Comparison of ENCODE assay signal across 9 cellular contexts in genomic region chr9:37324691-37325490, GRCh38.
A peak's percentile ranks its signal among the peaks of the same experiment; 100 is the strongest.
DNase-seq lines count a peak whose midpoint lies in the region; ATAC-seq, FAIRE-seq and TF ChIP-seq lines count a peak whose summit lies in the region.
"Had no signal": no experiment of that assay in that cellular context is flagged by ENCODE, and none has a peak within 500 bp of the region (broad histone marks: within the 10 kb centered on the region; RNA-seq: fewer than 3 reads in every experiment).

No MANE protein-coding gene starts in this region.

- peaks cover 0 to 10% of the 10 kb centered on the region in 2 donors for H3K36me3 Mint-ChIP-seq in activated naive CD4-positive, alpha-beta T cell treated with anti-CD3 and anti-CD28 coated beads, Interleukin-2, amount 50 U/mL, for 72 hours

- H3K4me2 ChIP-seq in keratinocyte (ENCODE audit: control insufficient read depth, extremely low read depth, insufficient read depth, low read depth, low read length), result no peak overlapping the region

- no peaks in the 10 kb centered on the region for H3K9me3 ChIP-seq in HEK293 (ENCODE audit: control insufficient read depth, insufficient read depth, low read depth, low read length)
- H3K9me3 ChIP-seq in keratinocyte (ENCODE audit: control insufficient read depth, low read depth, low read length), result no peaks in the 10 kb centered on the region

- no peaks in the 10 kb centered on the region for H4K20me1 ChIP-seq in keratinocyte (ENCODE audit: control insufficient read depth, extremely low read depth, insufficient read depth, low read length)

- POLR2A ChIA-PET in HEK293 (lab: Yijun Ruan, JAX), result no interaction called here

- no peak overlapping the region for H3K27ac Mint-ChIP-seq in activated naive CD4-positive, alpha-beta T cell treated with anti-CD3 and anti-CD28 coated beads, Interleukin-2, amount 50 U/mL, for 72 hours
- H3K27ac Mint-ChIP-seq: activated naive CD4-positive, alpha-beta T cell treated with anti-CD3 and anti-CD28 coated beads, Interleukin-2, amount 50 U/mL, for 24 hours had no signal

- H3K79me2 ChIP-seq in keratinocyte (ENCODE audit: control insufficient read depth, insufficient read depth, low read length), result no peaks in the 10 kb centered on the region

- TF ChIP-seq CTCF in HEK293 (tag by site-specific recombination; IDR thresholded peaks at IDR 0.05) (no peak), keratinocyte (optimal IDR thresholded peaks at IDR 0.05 in 1 of 3, IDR thresholded peaks at IDR 0.05 in 1 of 3, conservative IDR thresholded peaks at IDR 0.05 in 1 of 3; ENCODE audit: extremely low read depth in 1 of 3, insufficient read depth in 2 of 3, low read length in 3 of 3) (no peak)

- H3K9me1 ChIP-seq in keratinocyte (ENCODE audit: control insufficient read depth, extremely low read depth, insufficient read depth, low read length), result no peaks in the 10 kb centered on the region

- H2AFZ ChIP-seq in keratinocyte (ENCODE audit: control insufficient read depth, low read length), result no peak overlapping the region

- H3K27ac ChIP-seq in HEK293 (ENCODE audit: extremely low read depth, low read depth, low read length), result no peak overlapping the region
- H3K27ac ChIP-seq in keratinocyte (ENCODE audit: control insufficient read depth, insufficient read depth, low read length), result no peak overlapping the region

- H3K4me1 ChIP-seq in HEK293 (ENCODE audit: control insufficient read depth, insufficient read depth, low read length) (peaks cover 5% of the 10 kb centered on the region; the same call in 1 of the 2 replicates), keratinocyte (ENCODE audit: control insufficient read depth, extremely low read depth, insufficient read depth, low read length) (no peaks in the 10 kb centered on the region)

- H3K4me3 ChIP-seq in HEK293 (ENCODE audit: low read depth, low read length), result no peak overlapping the region
- H3K4me3 ChIP-seq in keratinocyte (ENCODE audit: control insufficient read depth in 2 of 3, extremely low read depth in 1 of 3, insufficient read depth in 2 of 3, low read depth in 1 of 3, low read length in 3 of 3), result no peak overlapping the region

- peak; percentile 7 for ATAC-seq in GM18499 (IDR thresholded peaks at IDR 0.05; ENCODE audit: insufficient read depth, unreplicated experiment)
- ATAC-seq in activated naive CD4-positive, alpha-beta T cell treated with anti-CD3 and anti-CD28 coated beads, Interleukin-2, amount 50 U/mL, for 72 hours, result no peak

- H3K9me3 Mint-ChIP-seq in activated naive CD4-positive, alpha-beta T cell treated with anti-CD3 and anti-CD28 coated beads, Interleukin-2, amount 50 U/mL, for 72 hours, result no peaks in the 10 kb centered on the region
- H3K9me3 Mint-ChIP-seq: activated naive CD4-positive, alpha-beta T cell treated with anti-CD3 and anti-CD28 coated beads, Interleukin-2, amount 50 U/mL, for 24 hours had no signal

- no peaks in the 10 kb centered on the region for H3K36me3 ChIP-seq in HEK293 (ENCODE audit: control insufficient read depth in 2 of 2, insufficient read depth in 1 of 2, low read length in 2 of 2)
- H3K36me3 ChIP-seq in keratinocyte (ENCODE audit: control insufficient read depth in 2 of 2, extremely low read depth in 1 of 2, insufficient read depth in 2 of 2, low read length in 2 of 2), result no peaks in the 10 kb centered on the region

- dilution Hi-C loops in keratinocyte (cut with MboI; ENCODE audit: extremely low pct_ligation_motif_present, low sequenced_read_pairs), result loop anchor here (25.0 kb wide), 1 partner anchor 87 kb away; the partner anchor contains the start of gene GRHPR

- CTCF ChIA-PET in HEK293 (lab: Yijun Ruan, JAX), result interaction anchor here (1.2 to 2.6 kb wide), 2 partner anchors 329 to 452 kb away, joined by 4 to 14 read pairs; no protein-coding TSS in a partner anchor

- H3K9ac ChIP-seq in keratinocyte (ENCODE audit: control insufficient read depth, extremely low read depth, insufficient read depth, low read length), result no peak overlapping the region

- peak; percentile 17 for FAIRE-seq in keratinocyte (lab: Jason Lieb, UNC)

- no peaks in the 10 kb centered on the region for H3K27me3 ChIP-seq in keratinocyte (ENCODE audit: control insufficient read depth, extremely low read depth, insufficient read depth, low read length)

- DNase-seq in NCI-H2107 (lab: John Stamatoyannopoulos, UW) (peak; percentile 62), keratinocyte (ENCODE audit: low read depth, low spot score) (no peak), HuH-7.5 (ENCODE audit: low spot score) (no peak), GM19240 (ENCODE audit: insufficient read length, low spot score) (no peak)
- no peak for DNase-seq in effector CD4-positive, alpha-beta T cell
- DNase-seq in activated naive CD4-positive, alpha-beta T cell treated with anti-CD3 and anti-CD28 coated beads, Interleukin-2, amount 50 U/mL, for 72 hours (ENCODE audit: low spot score in 2 of 2), result no peak

TF ChIP-seq in HEK293, 187 proteins besides CTCF, POLR2A, EP300 and RAD21:
- TF ChIP-seq FEZF1 (tag by site-specific recombination; IDR thresholded peaks at IDR 0.05) (peak; percentile 90), ZNF843 (tag by site-specific recombination; IDR thresholded peaks at IDR 0.05) (peak; percentile 52; the same call in 1 of the 2 replicates), ZNF558 (tag by site-specific recombination; IDR thresholded peaks at IDR 0.05) (no peak), ZNF146 (tag by site-specific recombination; IDR thresholded peaks at IDR 0.05) (no peak), PRDM6 (tag by site-specific recombination; IDR thresholded peaks at IDR 0.05) (peak; percentile 69), TCF7L2 (IDR thresholded peaks at IDR 0.05; ENCODE audit: borderline replicate concordance, low read depth, low read length) (peak; percentile 77), ZXDB (tag by site-specific recombination; IDR thresholded peaks at IDR 0.05) (peak; percentile 56; the same call in 1 of the 2 replicates), GLI4 (tag by site-specific recombination; IDR thresholded peaks at IDR 0.05) (no peak), OSR2 (tag by site-specific recombination; IDR thresholded peaks at IDR 0.05) (peak; percentile 71), PRDM4 (tag by site-specific recombination; IDR thresholded peaks at IDR 0.05) (peak; percentile 38; the same call in 1 of the 2 replicates), ZNF335 (tag by site-specific recombination; conservative IDR thresholded peaks at IDR 0.05) (0 out of 2 replicates have a peak, but pooled peaks have one; percentile 12), SP7 (tag by site-specific recombination; IDR thresholded peaks at IDR 0.05) (peak; percentile 95), ZNF223 (tag by site-specific recombination; IDR thresholded peaks at IDR 0.05) (no peak), IKZF3 (tag by site-specific recombination; IDR thresholded peaks at IDR 0.05) (peak; percentile 72; the same call in 1 of the 2 replicates), ZNF701 (tag by site-specific recombination; IDR thresholded peaks at IDR 0.05) (no peak), ZIC2 (tag by site-specific recombination; IDR thresholded peaks at IDR 0.05) (no peak), KLF9 (tag by site-specific recombination; IDR thresholded peaks at IDR 0.05; ENCODE audit: low read depth) (no peak), ZNF596 (tag by site-specific recombination; IDR thresholded peaks at IDR 0.05) (no peak)
